Comparison of ENCODE assay signal across 8 cellular contexts in genomic region chr19:18831524-18832330, GRCh38. TPM values are rescaled to one million over a fixed set of nuclear protein-coding genes. Genes with fewer than 3 reads are reported as not detected.
DNase-seq lines count a peak whose midpoint lies in the region; ATAC-seq and TF ChIP-seq lines count a peak whose summit lies in the region.

Gene UPF1, plus strand, starts transcription at chr19:18831959. Its CDS starts 251 bp downstream, at chr19:18832210.

- H3K4me1 ChIP-seq in aorta (ENCODE audit: control insufficient read depth in 1 of 2, insufficient read depth in 2 of 2, low read length in 2 of 2), result no peaks in the 10 kb centered on the region

- no peak for TF ChIP-seq CTCF in GM13976 (IDR thresholded peaks at IDR 0.05; ENCODE audit: borderline replicate concordance, control extremely low read depth, extremely low read depth, insufficient read depth, missing control alignments)

- in situ Hi-C loops in GM13976 (cut with MboI; ENCODE audit: low sequenced_read_pairs, unreplicated experiment), result no loop called here

- WGBS in aorta, 2 donors, result 1% methylated on average over 89 to 98 of the region's 98 CpGs

- DNase-seq in GM13976 (ENCODE audit: low spot score) (peak; percentile 97), NCI-H187 (lab: John Stamatoyannopoulos, UW) (peak; percentile 58 to 69), anterior cingulate cortex (lab: John Stamatoyannopoulos, UW) (peak in 57 of 58 donors; percentile 30 to 94 (median 85)), hepatic stellate cell (ENCODE audit: low spot score) (peak; percentile 96), renal cortical epithelial cell (ENCODE audit: low read depth) (peak; percentile 75), aorta (peak; percentile 97 to 99)

- peak; percentile 67 for ATAC-seq in HG02885 (IDR thresholded peaks at IDR 0.05; ENCODE audit: poor library complexity, unreplicated experiment)
- peak; percentile 94 for ATAC-seq in aorta (ENCODE audit: low FRiP score)

- H3K4me3 ChIP-seq in aorta (ENCODE audit: low read length in 2 of 2), result peak within 1 kb of the TSS; percentile 81 to 93

- H3K27me3 ChIP-seq in aorta (ENCODE audit: control insufficient read depth in 1 of 2, insufficient read depth in 2 of 2, low read length in 1 of 2), result no peaks in the 10 kb centered on the region

- H3K9me3 ChIP-seq in aorta (ENCODE audit: control insufficient read depth, low read length), result no peaks in the 10 kb centered on the region

- peak within 1 kb of the TSS in 1 of 2 donors; percentile 61 for H3K27ac ChIP-seq in aorta (ENCODE audit: low read depth in 1 of 2, low read length in 2 of 2)

- intact Hi-C loops in T-helper 2 cell treated with Interferon-gamma antibody and Interleukin-4, amounts not matched to agents 100 ng/mL and 5 ng/mL, for 36 hours (cut with micrococcal nuclease), result loop anchor here (1.0 kb wide), 2 partner anchors 88 to 309 kb away; partner anchors contain the start of genes COPE, DDX49 and ELL
- intact Hi-C loops in aorta (cut with DNase I), result no loop called here

- H3K36me3 ChIP-seq in aorta (ENCODE audit: control insufficient read depth in 1 of 2, insufficient read depth in 2 of 2, low read length in 1 of 2), result no peaks in the 10 kb centered on the region

RNA-seq across cellular contexts. Expression of gene UPF1, which starts in this region (rescaled TPM):
- 100 and 102 TPM in 2 replicates for total RNA-seq in T-helper 2 cell treated with Interferon-gamma antibody and Interleukin-4, amounts not matched to agents 100 ng/mL and 5 ng/mL, for 36 hours
- total RNA-seq in renal cortical epithelial cell, result 42.2 and 106 TPM in 2 replicates
- 10 to 100 TPM; 53.7 to 75.6 TPM for total RNA-seq in aorta
- 10 to 100 TPM; 16.5 to 40.4 TPM for polyA plus RNA-seq in aorta
